Comparison of ENCODE assay signal across 8 cellular contexts in the genomic region with DNA sequence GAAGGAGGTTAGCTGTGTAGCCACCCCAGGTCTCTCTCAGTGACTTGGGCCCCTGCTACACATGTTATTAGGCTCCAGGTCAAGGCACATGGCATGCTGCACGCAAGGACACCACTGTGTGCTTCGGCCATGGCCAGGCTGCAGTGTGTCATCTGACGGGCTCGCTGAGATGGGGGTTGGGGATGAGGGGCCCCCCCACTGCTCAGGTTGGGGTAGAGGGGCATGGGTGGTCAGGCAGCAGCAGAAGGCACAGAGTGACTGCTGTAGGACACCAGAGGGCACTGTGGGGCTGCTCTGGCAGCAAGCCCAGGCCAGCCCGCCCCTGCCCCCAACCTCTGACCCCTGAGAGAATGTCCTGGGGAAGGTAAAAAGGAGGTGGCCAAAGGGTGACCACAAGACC. TPM values are rescaled to one million over a fixed set of nuclear protein-coding genes. Genes with fewer than 3 reads are reported as not detected.
DNase-seq lines count a peak whose midpoint lies in the region; ATAC-seq and TF ChIP-seq lines count a peak whose summit lies in the region.

No MANE protein-coding gene starts in this region.

- intact Hi-C loops in prostate gland (cut with DNase I): no loop called here

- peak overlapping the region; percentile 16 for H3K27ac Mint-ChIP-seq in nephron progenitor cell

- H3K4me1 Mint-ChIP-seq in nephron progenitor cell: peaks cover 33% of the 10 kb centered on the region

- H3K4me3 ChIP-seq in DND-41 (ENCODE audit: low read depth in 1 of 2, low read length in 2 of 2): no peak overlapping the region
- H3K4me3 ChIP-seq in cardiac fibroblast (replicated peaks in 1 of 2; ENCODE audit: low read depth in 2 of 2, low read length in 2 of 2): no peak overlapping the region
- no peak overlapping the region for H3K4me3 ChIP-seq in prostate gland

- no peaks in the 10 kb centered on the region for H3K9me3 Mint-ChIP-seq in nephron progenitor cell

- peaks cover 31% of the 10 kb centered on the region for H3K79me2 ChIP-seq in DND-41 (ENCODE audit: insufficient read depth, low read length)

- no peak overlapping the region for H3K4me2 ChIP-seq in DND-41 (ENCODE audit: insufficient read depth, low read length)

- H3K9ac ChIP-seq in DND-41 (ENCODE audit: low read depth, low read length): no peak overlapping the region

- H3K4me1 ChIP-seq in DND-41 (ENCODE audit: insufficient read depth, low read length): no peaks in the 10 kb centered on the region
- H3K4me1 ChIP-seq in prostate gland (replicated peaks): peaks cover 4% of the 10 kb centered on the region

- no peak for TF ChIP-seq POLR2A in prostate gland (IDR thresholded peaks at IDR 0.05)

- no peaks in the 10 kb centered on the region for H3K36me3 Mint-ChIP-seq in nephron progenitor cell (ENCODE audit: low read depth)

- 0 out of 3 replicates have a peak, but pooled peaks have one; percentile 44 for ATAC-seq in DND-41 (ENCODE audit: insufficient read depth, low read depth)

- peaks cover 70% of the 10 kb centered on the region for H4K20me1 ChIP-seq in DND-41 (ENCODE audit: insufficient read depth, low read length)

- no peak overlapping the region for H3K27ac ChIP-seq in DND-41 (ENCODE audit: low read length)
- no peak overlapping the region for H3K27ac ChIP-seq in prostate gland

- no peak overlapping the region for H3K4me3 Mint-ChIP-seq in nephron progenitor cell

- WGBS in prostate gland: 85% methylated on average over 5 of the region's 5 CpGs

- H3K9me3 ChIP-seq in DND-41 (ENCODE audit: insufficient read depth, low read length, severe bottlenecking): no peaks in the 10 kb centered on the region
- no peaks in the 10 kb centered on the region for H3K9me3 ChIP-seq in prostate gland

- TF ChIP-seq CTCF in DND-41 (IDR thresholded peaks at IDR 0.05; ENCODE audit: borderline replicate concordance, extremely low read depth, low read length, poor library complexity, severe bottlenecking): peak; percentile 54
- peak; percentile 52 for TF ChIP-seq CTCF in cardiac fibroblast (IDR thresholded peaks at IDR 0.05; ENCODE audit: low read depth, low read length)
- peak; percentile 55 for TF ChIP-seq CTCF in nephron progenitor cell (IDR thresholded peaks at IDR 0.05)
- TF ChIP-seq CTCF in prostate gland (IDR thresholded peaks at IDR 0.05): peak in 1 of 4 experiments; percentile 13

- no peak overlapping the region for H2AFZ ChIP-seq in DND-41 (ENCODE audit: low read depth, low read length)

- no peak for DNase-seq in DND-41
- peak; percentile 82 for DNase-seq in HuH-7.5 (ENCODE audit: low spot score)
- DNase-seq in cardiac fibroblast (ENCODE audit: low read depth in 2 of 2): peak in 1 of 2 donors; percentile 39
- peak; percentile 67 for DNase-seq in nephron progenitor cell
- no peak for DNase-seq in NCI-H1092 (lab: John Stamatoyannopoulos, UW)
- no peak for DNase-seq in NCI-H2171 treated with DMSO at 0.1 percent for 48 hours (lab: John Stamatoyannopoulos, UW)
- DNase-seq in prostate gland (ENCODE audit: low spot score): no peak
- DNase-seq in OCI-M2 (lab: John Stamatoyannopoulos, UW; ENCODE audit: unreplicated experiment): no peak

- peaks cover 26% of the 10 kb centered on the region for H3K36me3 ChIP-seq in DND-41 (ENCODE audit: insufficient read depth, low read length)
- H3K36me3 ChIP-seq in prostate gland: no peaks in the 10 kb centered on the region

- no peaks in the 10 kb centered on the region for H3K27me3 Mint-ChIP-seq in nephron progenitor cell (ENCODE audit: low read depth, poor library complexity)

- H3K27me3 ChIP-seq in DND-41 (ENCODE audit: insufficient read depth, low read length, poor library complexity) (no peaks in the 10 kb centered on the region), prostate gland (replicated peaks; ENCODE audit: insufficient read depth) (no peaks in the 10 kb centered on the region)

RNA-seq across cellular contexts. Expression of a gene that starts 32.2 kb away (rescaled TPM):
- 100 to 1,000 TPM in 1 of 2 donors, 10 to 100 TPM in 1; 71.6 to 690 TPM for total RNA-seq in prostate gland

RNA-seq across cellular contexts. Expression of a gene that starts 51.0 kb away (rescaled TPM):
- total RNA-seq in prostate gland: 100 to 1,000 TPM in 1 of 2 donors, 10 to 100 TPM in 1; 71.5 to 120 TPM

RNA-seq across cellular contexts. Expression of a gene that starts 51.7 kb away (rescaled TPM):
- total RNA-seq in prostate gland: 10 to 100 TPM; 10.7 to 44.4 TPM

Comparison
In these comparisons a context has a peak if more than half of its experiments do, and no peak if none do; other contexts are left out.
1. DNase-seq: peak in HuH-7.5 (single experiment) and nephron progenitor cell (single experiment); none in DND-41 (single experiment), NCI-H1092 (single experiment), NCI-H2171 treated with DMSO at 0.1 percent for 48 hours (single experiment), prostate gland (single experiment) and OCI-M2 (single experiment).